15 cellular contexts compared by ENCODE assay signal in the genomic region with DNA sequence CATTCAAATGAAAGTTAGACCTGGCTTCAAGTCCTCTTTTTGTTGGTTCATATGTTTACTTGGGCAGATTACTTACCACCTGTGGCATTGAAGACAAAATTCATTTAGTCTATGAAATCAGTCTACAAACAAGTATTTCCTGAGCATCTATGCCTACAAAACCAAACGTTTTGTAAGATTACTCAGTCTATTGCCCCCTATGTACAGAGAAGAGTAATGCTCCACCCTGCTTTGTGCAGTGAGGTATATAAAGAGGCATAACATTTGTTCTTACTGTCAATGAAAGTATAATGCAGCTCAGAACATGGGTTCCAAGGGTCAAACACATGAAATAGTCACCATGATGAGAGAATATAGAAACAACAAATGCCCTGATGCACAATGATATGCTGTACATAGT.
"Had no signal": no experiment of that assay in that cellular context is flagged by ENCODE, and none has a peak within 500 bp of the region (broad histone marks: within the 10 kb centered on the region; RNA-seq: fewer than 3 reads in every experiment).

No MANE protein-coding gene starts in this region.

- H3K4me3 Mint-ChIP-seq: activated naive CD4-positive, alpha-beta T cell treated with anti-CD3 and anti-CD28 coated beads, Interleukin-2, amount 50 U/mL, for 24 hours; naive B cell had no signal

- H3K4me1 Mint-ChIP-seq: activated naive CD4-positive, alpha-beta T cell treated with anti-CD3 and anti-CD28 coated beads, Interleukin-2, amount 50 U/mL, for 24 hours; naive B cell had no signal

- H3K27me3 Mint-ChIP-seq: naive B cell had no signal

- DNase-seq: central memory CD4-positive, alpha-beta T cell; effector CD8-positive, alpha-beta T cell; kidney glomerular epithelial cell; midbrain; naive B cell; posterior cingulate gyrus; spleen; stimulated activated CD4-positive, alpha-beta T cell treated with anti-CD3 and anti-CD28 coated beads, Interleukin-2, amount 100 ng/mL, for 24 hours; stimulated activated naive CD4-positive, alpha-beta T cell treated with Interleukin-2 at 50 U/mL for 16 hours; T-helper 2 cell; upper lobe of left lung had no signal

- H3K4me3 ChIP-seq: coronary artery, spleen, suprapubic skin, upper lobe of left lung had no signal

- H3K27ac Mint-ChIP-seq: activated naive CD4-positive, alpha-beta T cell treated with anti-CD3 and anti-CD28 coated beads, Interleukin-2, amount 50 U/mL, for 24 hours; naive B cell had no signal

- H3K27ac ChIP-seq: coronary artery, neutrophil, spleen, suprapubic skin, upper lobe of left lung had no signal

- H3K36me3 Mint-ChIP-seq: activated naive CD4-positive, alpha-beta T cell treated with anti-CD3 and anti-CD28 coated beads, Interleukin-2, amount 50 U/mL, for 24 hours; naive B cell had no signal

- H3K9me3 Mint-ChIP-seq: activated naive CD4-positive, alpha-beta T cell treated with anti-CD3 and anti-CD28 coated beads, Interleukin-2, amount 50 U/mL, for 24 hours had no signal
